ENCODE assay signal across 13 cellular contexts in genomic region chr3:107208796-107209195, GRCh38.
DNase-seq lines count a peak whose midpoint lies in the region; ATAC-seq and TF ChIP-seq lines count a peak whose summit lies in the region.
"Had no signal": no experiment of that assay in that cellular context is flagged by ENCODE, and none has a peak within 500 bp of the region (broad histone marks: within the 10 kb centered on the region; RNA-seq: fewer than 3 reads in every experiment).

No MANE protein-coding gene starts in this region.

- H3K9ac ChIP-seq in PC-3 (ENCODE audit: low read length) (0 out of 2 replicates have a peak overlapping the region, but pooled peaks have one; percentile 4), mesenchymal stem cell (ENCODE audit: low read length) (peak overlapping the region; percentile 4), subcutaneous abdominal adipose tissue (ENCODE audit: low read length in 5 of 5) (no peak overlapping the region)

- H3K4me1 ChIP-seq in PC-3 (ENCODE audit: insufficient read depth, low read length) (peaks cover 25% of the 10 kb centered on the region), mesenchymal stem cell (ENCODE audit: control insufficient read depth, insufficient read depth, low read depth, low read length) (peaks cover 2% of the 10 kb centered on the region), subcutaneous abdominal adipose tissue (ENCODE audit: control insufficient read depth in 5 of 5, insufficient read depth in 5 of 5, low read length in 5 of 5) (peaks cover 0 to 31% (median 26%) of the 10 kb centered on the region in 5 donors)

- H3K36me3 ChIP-seq in PC-3 (ENCODE audit: low read depth, low read length) (no peaks in the 10 kb centered on the region), mesenchymal stem cell (ENCODE audit: control insufficient read depth in 1 of 2, insufficient read depth in 2 of 2, low read depth in 1 of 2, low read length in 2 of 2) (no peaks in the 10 kb centered on the region), subcutaneous abdominal adipose tissue (ENCODE audit: control insufficient read depth in 5 of 5, insufficient read depth in 5 of 5, low read length in 5 of 5) (no peaks in the 10 kb centered on the region)

- in situ Hi-C loops in ACHN (cut with HindIII; ENCODE audit: low pct_ligation_motif_present, low pct_unique_long_range_greater_than_20kb, low sequenced_read_pairs) = no loop called here

- no peak overlapping the region for H2BK120ac ChIP-seq in mesenchymal stem cell (ENCODE audit: low read depth, low read length)

- H3K4me2 ChIP-seq in PC-3 (ENCODE audit: low read length) (peak overlapping the region; percentile 69), mesenchymal stem cell (ENCODE audit: low read length, poor library complexity, severe bottlenecking) (no peak overlapping the region)

- no peak overlapping the region for H3K23ac ChIP-seq in mesenchymal stem cell (ENCODE audit: low read length in 2 of 2)

- no peak overlapping the region for H4K91ac ChIP-seq in mesenchymal stem cell (ENCODE audit: low read length)

- no peak overlapping the region for H3K4ac ChIP-seq in mesenchymal stem cell (ENCODE audit: low read depth in 1 of 2, low read length in 2 of 2)

- TF ChIP-seq CTCF in PC-3 (conservative IDR thresholded peaks at IDR 0.05; ENCODE audit: low read depth, low read length) (no peak), choroid plexus epithelial cell (conservative IDR thresholded peaks at IDR 0.05; ENCODE audit: low read depth, low read length) (no peak)

- intact Hi-C loops in PC-3 (cut with micrococcal nuclease) = loop anchor here (1.0 to 10.0 kb wide), 5 partner anchors 9 to 314 kb away; partner anchors contain the start of gene BBX

- H2BK12ac ChIP-seq in mesenchymal stem cell (ENCODE audit: low read length in 2 of 2) = no peak overlapping the region

- no peak overlapping the region for H2BK5ac ChIP-seq in mesenchymal stem cell (ENCODE audit: low read depth, low read length, poor library complexity, severe bottlenecking)

- no peak overlapping the region for H4K8ac ChIP-seq in mesenchymal stem cell (ENCODE audit: low read length)

- H3K27me3 ChIP-seq in PC-3 (ENCODE audit: low read length) (no peaks in the 10 kb centered on the region), mesenchymal stem cell (ENCODE audit: control insufficient read depth in 1 of 2, insufficient read depth in 1 of 2, low read length in 2 of 2) (no peaks in the 10 kb centered on the region), subcutaneous abdominal adipose tissue (ENCODE audit: control insufficient read depth in 5 of 5, insufficient read depth in 4 of 5, low read length in 5 of 5) (no peaks in the 10 kb centered on the region)

- H3K4me3 ChIP-seq in PC-3 (ENCODE audit: low read length) (peak overlapping the region; percentile 31; the same call in 1 of the 2 replicates), choroid plexus epithelial cell (ENCODE audit: low read depth, low read length) (no peak overlapping the region), mesenchymal stem cell (ENCODE audit: insufficient read depth in 1 of 2, low read depth in 1 of 2, low read length in 2 of 2) (peak overlapping the region in 1 of 2 experiments; percentile 60), subcutaneous abdominal adipose tissue (ENCODE audit: low read depth in 1 of 5, low read length in 5 of 5) (peak overlapping the region in 1 of 5 donors; percentile 29)

- H3K9me3 ChIP-seq in PC-3 (ENCODE audit: low read length) = no peaks in the 10 kb centered on the region
- no peaks in the 10 kb centered on the region for H3K9me3 ChIP-seq in mesenchymal stem cell (ENCODE audit: control insufficient read depth, low read length)
- no peaks in the 10 kb centered on the region for H3K9me3 ChIP-seq in subcutaneous abdominal adipose tissue (ENCODE audit: control insufficient read depth in 5 of 5, low read length in 5 of 5)

- no peak overlapping the region for H2BK15ac ChIP-seq in mesenchymal stem cell (ENCODE audit: low read depth, poor library complexity, severe bottlenecking)

- no peaks in the 10 kb centered on the region for H3F3A ChIP-seq in PC-3 (ENCODE audit: low read length, unreplicated experiment)

- H3K27ac ChIP-seq in PC-3 (ENCODE audit: low read length) (peak overlapping the region; percentile 65), mesenchymal stem cell (ENCODE audit: low read length, poor library complexity, severe bottlenecking) (no peak overlapping the region), subcutaneous abdominal adipose tissue (ENCODE audit: low read depth, low read length) (peak overlapping the region; percentile 58)

- CTCF ChIA-PET in PC-3 (lab: Charles Lee) = interaction anchor here (1.7 kb wide), 1 partner anchor 27 kb away, joined by 12 read pairs; no protein-coding TSS in a partner anchor

- H2AK5ac ChIP-seq in mesenchymal stem cell (ENCODE audit: low read length, severe bottlenecking) = no peak overlapping the region

- H3K14ac ChIP-seq in mesenchymal stem cell (ENCODE audit: low read length in 2 of 2) = no peak overlapping the region

- 0% methylated on average over 1 of the region's 1 CpG for WGBS in mesenchymal stem cell

- no peaks in the 10 kb centered on the region for H3K79me2 ChIP-seq in PC-3 (ENCODE audit: low read length)

- no peaks in the 10 kb centered on the region for H3K79me1 ChIP-seq in mesenchymal stem cell (replicated peaks; ENCODE audit: low read length, poor library complexity, severe bottlenecking)

- peak overlapping the region in 1 of 2 experiments; percentile 54 for H3K18ac ChIP-seq in mesenchymal stem cell (ENCODE audit: low read depth in 1 of 2, low read length in 2 of 2)

- DNase-seq in PC-3 (no peak), choroid plexus epithelial cell (ENCODE audit: low read depth) (peak; percentile 59), mesenchymal stem cell (peak; percentile 77), GM03348 (ENCODE audit: low spot score) (no peak), ACHN (no peak), COLO829 (ENCODE audit: low spot score) (no peak)
- no peak for DNase-seq in activated effector memory CD4-positive, alpha-beta T cell treated with anti-CD3 and anti-CD28 coated beads, Interleukin-2, amount 50 U/mL, for 16 hours
- DNase-seq: activated naive CD4-positive, alpha-beta T cell treated with anti-CD3 and anti-CD28 coated beads, Interleukin-2, amount 50 U/mL, for 16 hours; effector memory CD8-positive, alpha-beta T cell; Karpas-422; stimulated activated CD8-positive, alpha-beta memory T cell treated with anti-CD3 and anti-CD28 coated beads, Interleukin-4, amount 100 ng/mL, for 48 hours; T-helper 9 cell had no signal

- no peaks in the 10 kb centered on the region for H3K9me2 ChIP-seq in PC-3 (replicated peaks; ENCODE audit: low read length)

- peak; percentile 4; the same call in 1 of the 2 replicates for ATAC-seq in PC-3
- ATAC-seq: effector memory CD8-positive, alpha-beta T cell had no signal

- BruUV-seq in PC-3 (replicated peaks; lab: Mats Ljungman, UMichigan) = no TSS peak

- POLR2A ChIA-PET in PC-3 (lab: Charles Lee; ENCODE audit: unreplicated experiment) = no interaction called here

- H2AFZ ChIP-seq in PC-3 (ENCODE audit: low read length) (no peak overlapping the region), mesenchymal stem cell (ENCODE audit: low read depth, low read length) (no peak overlapping the region)

- H4K20me1 ChIP-seq in PC-3 (ENCODE audit: low read length) = no peaks in the 10 kb centered on the region

Comparison
In these comparisons a context has a peak if more than half of its experiments do, and no peak if none do; other contexts are left out.
1. DNase-seq: peak in choroid plexus epithelial cell (single experiment) and mesenchymal stem cell (single experiment); none in PC-3 (single experiment), GM03348 (single experiment), ACHN (single experiment), activated effector memory CD4-positive, alpha-beta T cell treated with anti-CD3 and anti-CD28 coated beads, Interleukin-2, amount 50 U/mL, for 16 hours (single experiment) and COLO829 (single experiment).
2. H3K9ac ChIP-seq: peak in PC-3 (single experiment) and mesenchymal stem cell (single experiment); none in subcutaneous abdominal adipose tissue (0 of 5).